ENCODE assay signal across 11 cellular contexts in the genomic region with DNA sequence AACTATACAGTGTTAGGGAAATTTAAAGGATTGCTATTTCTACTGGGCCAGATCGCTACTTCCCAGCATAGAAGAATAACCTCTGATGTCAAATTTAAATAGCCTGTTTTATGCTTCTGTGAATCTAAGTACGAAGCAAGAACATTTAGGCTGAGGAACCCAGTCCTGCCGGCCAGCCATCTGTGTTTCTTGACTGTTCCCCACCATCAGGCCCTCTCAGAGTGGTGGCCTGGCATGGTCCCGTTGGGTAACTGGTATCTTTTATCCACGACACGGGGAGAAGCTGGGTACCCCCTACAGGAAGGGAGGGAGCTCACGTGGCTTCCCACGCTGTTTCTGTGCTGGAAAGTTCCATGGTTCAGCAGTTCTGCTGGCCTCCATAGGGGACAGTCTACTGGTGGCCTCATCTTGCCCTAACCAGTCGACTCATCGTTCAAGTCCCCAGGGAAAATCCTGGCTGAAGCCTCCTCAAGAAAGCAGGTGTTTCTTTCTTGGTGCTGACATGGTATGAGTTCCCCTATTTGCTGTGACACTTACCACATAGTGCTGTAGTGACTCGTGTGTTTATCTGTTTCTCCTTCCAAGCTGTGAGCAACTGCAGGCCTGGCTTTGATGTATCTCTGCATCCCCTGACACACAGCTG.
A peak's percentile ranks its signal among the peaks of the same experiment; 100 is the strongest.
DNase-seq lines count a peak whose midpoint lies in the region; ATAC-seq and TF ChIP-seq lines count a peak whose summit lies in the region.
"Had no signal": no experiment of that assay in that cellular context is flagged by ENCODE, and none has a peak within 500 bp of the region (broad histone marks: within the 10 kb centered on the region; RNA-seq: fewer than 3 reads in every experiment).

No MANE protein-coding gene starts in this region.

- H3K27ac Mint-ChIP-seq in endodermal cell = no peak overlapping the region
- H3K27ac Mint-ChIP-seq: CD4-positive, CD25-positive, alpha-beta regulatory T cell; stimulated activated naive CD8-positive, alpha-beta T cell treated with anti-CD3 and anti-CD28 coated beads, Interleukin-15, amount 100 ng/mL, for 72 hours had no signal

- DNase-seq in A673 (ENCODE audit: low spot score) (peak; percentile 12), endodermal cell (no peak), globus pallidus (ENCODE audit: low spot score) (no peak), NCI-H2107 (lab: John Stamatoyannopoulos, UW) (no peak), upper lobe of right lung (no peak)
- DNase-seq: activated CD8-positive, alpha-beta memory T cell treated with anti-CD3 and anti-CD28 coated beads, Interleukin-2, amount 50 U/mL, for 48 hours; CD4-positive, CD25-positive, alpha-beta regulatory T cell; stimulated activated naive CD8-positive, alpha-beta T cell treated with anti-CD3 and anti-CD28 coated beads, Interleukin-15, amount 100 ng/mL, for 72 hours had no signal

- H3K4me1 ChIP-seq in A673 (ENCODE audit: insufficient read depth, low read length, poor library complexity, severe bottlenecking) (no peaks in the 10 kb centered on the region), endodermal cell (ENCODE audit: control insufficient read depth, insufficient read depth, low read length) (no peaks in the 10 kb centered on the region), upper lobe of right lung (no peaks in the 10 kb centered on the region)

- H3K9me3 ChIP-seq in A673 (ENCODE audit: low read depth, low read length, poor library complexity, severe bottlenecking) (no peaks in the 10 kb centered on the region), endodermal cell (ENCODE audit: control insufficient read depth, low read length) (peaks cover 12% of the 10 kb centered on the region), upper lobe of right lung (no peaks in the 10 kb centered on the region)

- peaks cover 16% of the 10 kb centered on the region for H3K9me3 Mint-ChIP-seq in endodermal cell

- no peaks in the 10 kb centered on the region for H3K4me1 Mint-ChIP-seq in endodermal cell
- H3K4me1 Mint-ChIP-seq: CD4-positive, CD25-positive, alpha-beta regulatory T cell; stimulated activated naive CD8-positive, alpha-beta T cell treated with anti-CD3 and anti-CD28 coated beads, Interleukin-15, amount 100 ng/mL, for 72 hours had no signal

- H3K27ac ChIP-seq in A673 (ENCODE audit: low read depth, low read length, poor library complexity, severe bottlenecking) (no peak overlapping the region), endodermal cell (ENCODE audit: low read depth, low read length) (no peak overlapping the region), upper lobe of right lung (no peak overlapping the region)

- BruUV-seq in A673 (replicated peaks; lab: Mats Ljungman, UMichigan) = no TSS peak

- no peak overlapping the region for H3K4me3 Mint-ChIP-seq in endodermal cell
- H3K4me3 Mint-ChIP-seq: CD4-positive, CD25-positive, alpha-beta regulatory T cell; stimulated activated naive CD8-positive, alpha-beta T cell treated with anti-CD3 and anti-CD28 coated beads, Interleukin-15, amount 100 ng/mL, for 72 hours had no signal

- CTCF ChIA-PET in A673 (lab: Charles Lee) = interaction anchor here (0.7 kb wide), 1 partner anchor 24 kb away, joined by 6 read pairs; no protein-coding TSS in a partner anchor

- no peaks in the 10 kb centered on the region for H3K36me3 Mint-ChIP-seq in endodermal cell (ENCODE audit: low read depth)
- H3K36me3 Mint-ChIP-seq: CD4-positive, CD25-positive, alpha-beta regulatory T cell had no signal

- H3K9ac ChIP-seq in endodermal cell (ENCODE audit: extremely low read depth, low read length, poor library complexity, severe bottlenecking) = no peak overlapping the region

- intact Hi-C loops in A673 (cut with micrococcal nuclease; ENCODE audit: unreplicated experiment) = no loop called here
- intact Hi-C loops in upper lobe of right lung (cut with DNase I) = no loop called here

- H3K36me3 ChIP-seq in A673 (ENCODE audit: insufficient read depth, low read length, poor library complexity, severe bottlenecking) (no peaks in the 10 kb centered on the region), endodermal cell (ENCODE audit: control insufficient read depth, insufficient read depth, low read length) (no peaks in the 10 kb centered on the region), upper lobe of right lung (no peaks in the 10 kb centered on the region)

- WGBS in endodermal cell (ENCODE audit: insufficient coverage in 1 of 2, insufficient read length in 1 of 2), 2 experiments = 85 to 90% methylated on average over 9 to 11 of the region's 11 CpGs

- POLR2A ChIA-PET in A673 (lab: Charles Lee; ENCODE audit: low non-redundant PET) = no interaction called here

- H3K27me3 ChIP-seq in A673 (replicated peaks; ENCODE audit: insufficient read depth, low read depth, low read length, poor library complexity) (no peaks in the 10 kb centered on the region), endodermal cell (ENCODE audit: control insufficient read depth, insufficient read depth, low read length, poor library complexity, severe bottlenecking) (no peaks in the 10 kb centered on the region), upper lobe of right lung (no peaks in the 10 kb centered on the region)

- TF ChIP-seq CTCF in A673 (conservative IDR thresholded peaks at IDR 0.05; ENCODE audit: low read depth, low read length) = no peak
- TF ChIP-seq CTCF in endodermal cell (conservative IDR thresholded peaks at IDR 0.05) = peak; percentile 41
- no peak for TF ChIP-seq CTCF in upper lobe of right lung (IDR thresholded peaks at IDR 0.05)

- H3K4me3 ChIP-seq in A673 (ENCODE audit: low read depth, low read length, poor library complexity, severe bottlenecking) (no peak overlapping the region), endodermal cell (ENCODE audit: low read length) (no peak overlapping the region), upper lobe of right lung (no peak overlapping the region)

- peaks cover 28% of the 10 kb centered on the region for H3K27me3 Mint-ChIP-seq in endodermal cell (ENCODE audit: insufficient read depth)

- ATAC-seq in GM19043 (IDR thresholded peaks at IDR 0.05; ENCODE audit: low read depth, unreplicated experiment) (peak; percentile 74), HG03175 (IDR thresholded peaks at IDR 0.05; ENCODE audit: unreplicated experiment) (peak; percentile 78), GM21526 (IDR thresholded peaks at IDR 0.05; ENCODE audit: low FRiP score, unreplicated experiment) (no peak), upper lobe of right lung (no peak)
- ATAC-seq: stimulated activated naive CD8-positive, alpha-beta T cell treated with anti-CD3 and anti-CD28 coated beads, Interleukin-15, amount 100 ng/mL, for 72 hours had no signal

Comparison
In these comparisons a context has a peak if more than half of its experiments do, and no peak if none do; other contexts are left out.
1. ATAC-seq: peak in GM19043 (single experiment) and HG03175 (single experiment); none in GM21526 (single experiment) and upper lobe of right lung (single experiment).